27 cellular contexts compared by ENCODE assay signal in genomic region chrX:98795636-98796035, GRCh38.
DNase-seq lines count a peak whose midpoint lies in the region; ATAC-seq and TF ChIP-seq lines count a peak whose summit lies in the region.
"Had no signal": no experiment of that assay in that cellular context is flagged by ENCODE, and none has a peak within 500 bp of the region (broad histone marks: within the 10 kb centered on the region; RNA-seq: fewer than 3 reads in every experiment).

No MANE protein-coding gene starts in this region.

- no peaks in the 10 kb centered on the region for H3K36me3 Mint-ChIP-seq in Caco-2 (ENCODE audit: insufficient read depth, unreplicated experiment)
- H3K36me3 Mint-ChIP-seq in activated T-cell treated with anti-CD3 and anti-CD28 coated beads, Interleukin-2, amount 50 U/mL, for 24 hours (ENCODE audit: low read depth) = no peaks in the 10 kb centered on the region
- H3K36me3 Mint-ChIP-seq: IgD-negative memory B cell; naive thymus-derived CD4-positive, alpha-beta T cell; stimulated activated memory B cell treated with anti-CD40 and anti-IgM and Interleukin-4, amounts not matched to agents 10 μg/mL and 1 μg/mL and 100 μg/mL, for 72 hours had no signal

- no peak overlapping the region for H3K27ac Mint-ChIP-seq in Caco-2 (ENCODE audit: unreplicated experiment)
- H3K27ac Mint-ChIP-seq in activated T-cell treated with anti-CD3 and anti-CD28 coated beads, Interleukin-2, amount 50 U/mL, for 24 hours = no peak overlapping the region
- H3K27ac Mint-ChIP-seq: dendritic cell treated with granulocyte-macrophage colony-stimulating factor and Interleukin-4, amounts not matched to agents 40 ng/mL and 50 ng/mL, for 4 days; IgD-negative memory B cell; naive thymus-derived CD4-positive, alpha-beta T cell; stimulated activated memory B cell treated with anti-CD40 and anti-IgM and Interleukin-4, amounts not matched to agents 10 μg/mL and 1 μg/mL and 100 μg/mL, for 72 hours; T-helper 1 cell treated with Interleukin-12 subunit alpha and Interleukin-12 subunit beta and Interleukin-4 antibody, amounts not matched to agents 30 μg/mL and 1 μg/mL, for 36 hours had no signal

- no peaks in the 10 kb centered on the region for H3K4me1 ChIP-seq in mammary epithelial cell (ENCODE audit: insufficient read depth, low read length)
- H3K4me1 ChIP-seq in Caco-2 = no peaks in the 10 kb centered on the region
- H3K4me1 ChIP-seq: BLaER1 treated with 17β-estradiol and CSF1 and Interleukin-3, amounts not matched to agents 10 nM and 100 nM; left lung; SJSA1; spleen; suprapubic skin had no signal

- no peaks in the 10 kb centered on the region for H3K4me1 Mint-ChIP-seq in Caco-2 (ENCODE audit: low read depth, unreplicated experiment)
- no peaks in the 10 kb centered on the region for H3K4me1 Mint-ChIP-seq in activated T-cell treated with anti-CD3 and anti-CD28 coated beads, Interleukin-2, amount 50 U/mL, for 24 hours (ENCODE audit: low read depth)
- H3K4me1 Mint-ChIP-seq: IgD-negative memory B cell; naive thymus-derived CD4-positive, alpha-beta T cell; stimulated activated memory B cell treated with anti-CD40 and anti-IgM and Interleukin-4, amounts not matched to agents 10 μg/mL and 1 μg/mL and 100 μg/mL, for 72 hours had no signal

- DNase-seq in AG10803 (ENCODE audit: low read depth) = peak; percentile 2
- peak; percentile 87 for DNase-seq in HT1080 (ENCODE audit: low read depth)
- no peak for DNase-seq in mammary epithelial cell
- DNase-seq in fibroblast of the conjunctiva (ENCODE audit: low read depth) = peak; percentile 4
- no peak for DNase-seq in Caco-2
- DNase-seq in foreskin melanocyte = no peak
- DNase-seq in activated T-cell treated with anti-CD3 and anti-CD28 coated beads, Interleukin-2, amount 50 U/mL, for 24 hours = no peak
- DNase-seq: activated T-cell treated with anti-CD3 and anti-CD28 coated beads, Interleukin-2, amount 50 U/mL, for 1 hour; DND-41; hypothalamus; left lung; naive thymus-derived CD4-positive, alpha-beta T cell; NCI-H1417; NCI-H510A treated with DMSO at 0.1 percent for 48 hours; NK-92 treated with Interleukin-12 subunit alpha and Interleukin-12 subunit beta, amount 100 ng/mL, for 24 hours; occipital lobe; spleen; stimulated activated CD4-positive, alpha-beta T cell treated with anti-CD3 and anti-CD28 coated beads, Interleukin-4, amount 100 ng/mL, for 1 hour had no signal

- H3K4me3 Mint-ChIP-seq in Caco-2 (ENCODE audit: unreplicated experiment) = no peak overlapping the region
- H3K4me3 Mint-ChIP-seq in activated T-cell treated with anti-CD3 and anti-CD28 coated beads, Interleukin-2, amount 50 U/mL, for 24 hours = no peak overlapping the region
- H3K4me3 Mint-ChIP-seq: dendritic cell treated with granulocyte-macrophage colony-stimulating factor and Interleukin-4, amounts not matched to agents 40 ng/mL and 50 ng/mL, for 4 days; IgD-negative memory B cell; naive thymus-derived CD4-positive, alpha-beta T cell; stimulated activated memory B cell treated with anti-CD40 and anti-IgM and Interleukin-4, amounts not matched to agents 10 μg/mL and 1 μg/mL and 100 μg/mL, for 72 hours; T-helper 1 cell treated with Interleukin-12 subunit alpha and Interleukin-12 subunit beta and Interleukin-4 antibody, amounts not matched to agents 30 μg/mL and 1 μg/mL, for 36 hours had no signal

- in situ Hi-C loops in mammary epithelial cell (cut with MboI; ENCODE audit: low sequenced_read_pairs in 2 of 2) = no loop called here

- H3K27me3 ChIP-seq in mammary epithelial cell (ENCODE audit: insufficient read depth, low read length) (no peaks in the 10 kb centered on the region), Caco-2 (replicated peaks; ENCODE audit: control insufficient read depth, insufficient read depth, low read length) (no peaks in the 10 kb centered on the region)
- H3K27me3 ChIP-seq: cardiac muscle cell, left lung, SJSA1, spleen, suprapubic skin had no signal

- intact Hi-C loops in mammary epithelial cell (cut with micrococcal nuclease) = no loop called here
- intact Hi-C loops in Caco-2 (cut with micrococcal nuclease; ENCODE audit: unreplicated experiment) = no loop called here

- H3K9me3 Mint-ChIP-seq in Caco-2 (ENCODE audit: unreplicated experiment) = no peaks in the 10 kb centered on the region
- H3K9me3 Mint-ChIP-seq in activated T-cell treated with anti-CD3 and anti-CD28 coated beads, Interleukin-2, amount 50 U/mL, for 24 hours = no peaks in the 10 kb centered on the region
- H3K9me3 Mint-ChIP-seq: dendritic cell treated with granulocyte-macrophage colony-stimulating factor and Interleukin-4, amounts not matched to agents 40 ng/mL and 50 ng/mL, for 4 days; stimulated activated memory B cell treated with anti-CD40 and anti-IgM and Interleukin-4, amounts not matched to agents 10 μg/mL and 1 μg/mL and 100 μg/mL, for 72 hours; T-helper 1 cell treated with Interleukin-12 subunit alpha and Interleukin-12 subunit beta and Interleukin-4 antibody, amounts not matched to agents 30 μg/mL and 1 μg/mL, for 36 hours had no signal

- TF ChIP-seq CTCF in AG10803 (conservative IDR thresholded peaks at IDR 0.05; ENCODE audit: low read length) (no peak), mammary epithelial cell (conservative IDR thresholded peaks at IDR 0.05 in 1 of 2, IDR thresholded peaks at IDR 0.05 in 1 of 2; ENCODE audit: extremely low read depth in 1 of 2, insufficient read depth in 1 of 2, low read depth in 1 of 2, low read length in 2 of 2) (no peak), Caco-2 (IDR thresholded peaks at IDR 0.05; ENCODE audit: insufficient read depth in 1 of 2, low read depth in 1 of 2, low read length in 1 of 2, severe bottlenecking in 1 of 2, unreplicated experiment in 1 of 2) (no peak)

- H4K20me1 ChIP-seq in mammary epithelial cell (ENCODE audit: insufficient read depth, low read length) = no peaks in the 10 kb centered on the region
- H4K20me1 ChIP-seq: BLaER1 treated with 17β-estradiol and CSF1 and Interleukin-3, amounts not matched to agents 10 nM and 100 nM had no signal

- no peaks in the 10 kb centered on the region for H3K36me3 ChIP-seq in mammary epithelial cell (ENCODE audit: insufficient read depth, low read length)
- H3K36me3 ChIP-seq in Caco-2 (ENCODE audit: control insufficient read depth, insufficient read depth, low read length) = no peaks in the 10 kb centered on the region
- H3K36me3 ChIP-seq: BLaER1 treated with 17β-estradiol and CSF1 and Interleukin-3, amounts not matched to agents 10 nM and 100 nM; cardiac muscle cell; left lung; SJSA1; spleen; suprapubic skin had no signal

- POLR2A ChIA-PET in Caco-2 (lab: Charles Lee) = no interaction called here

- no peak overlapping the region for H3K9ac ChIP-seq in mammary epithelial cell (ENCODE audit: insufficient read depth, low read length)
- H3K9ac ChIP-seq: BLaER1 treated with 17β-estradiol and CSF1 and Interleukin-3, amounts not matched to agents 10 nM and 100 nM had no signal

- no peak overlapping the region for H2AFZ ChIP-seq in mammary epithelial cell (ENCODE audit: low read depth, low read length)

- no peak for ATAC-seq in HG02798 (IDR thresholded peaks at IDR 0.05; ENCODE audit: poor library complexity, unreplicated experiment)
- ATAC-seq: left lung; naive thymus-derived CD4-positive, alpha-beta T cell; stimulated activated memory B cell treated with anti-CD40 and anti-IgM and Interleukin-4, amounts not matched to agents 10 μg/mL and 1 μg/mL and 100 μg/mL, for 72 hours had no signal

- no TSS peak for BruUV-seq in mammary epithelial cell (replicated peaks; lab: Mats Ljungman, UMichigan)
- no TSS peak for BruUV-seq in Caco-2 (replicated peaks; lab: Mats Ljungman, UMichigan)

- H3K9me3 ChIP-seq in mammary epithelial cell (replicated peaks; ENCODE audit: insufficient read depth, low read length) (no peaks in the 10 kb centered on the region), Caco-2 (no peaks in the 10 kb centered on the region)
- H3K9me3 ChIP-seq: left lung, SJSA1, suprapubic skin had no signal

- CTCF ChIA-PET in mammary epithelial cell (lab: Charles Lee; ENCODE audit: low non-redundant PET) (no interaction called here), Caco-2 (lab: Charles Lee) (no interaction called here)

- peak overlapping the region; percentile 15 for H3K27ac ChIP-seq in mammary epithelial cell (ENCODE audit: insufficient read depth, low read depth, low read length)
- H3K27ac ChIP-seq: BLaER1 treated with 17β-estradiol and CSF1 and Interleukin-3, amounts not matched to agents 10 nM and 100 nM; cardiac muscle cell; left lung; SJSA1; spleen; suprapubic skin had no signal

- no peak overlapping the region for H3K4me2 ChIP-seq in mammary epithelial cell (ENCODE audit: insufficient read depth, low read depth, low read length)
- H3K4me2 ChIP-seq: BLaER1 treated with 17β-estradiol and CSF1 and Interleukin-3, amounts not matched to agents 10 nM and 100 nM had no signal

- H3K4me3 ChIP-seq in AG10803 (ENCODE audit: low read length) = no peak overlapping the region
- no peak overlapping the region for H3K4me3 ChIP-seq in mammary epithelial cell (replicated peaks in 1 of 3; ENCODE audit: insufficient read depth in 1 of 3, low read depth in 2 of 3, low read length in 3 of 3)
- no peak overlapping the region for H3K4me3 ChIP-seq in Caco-2 (ENCODE audit: low read depth, low read length)
- H3K4me3 ChIP-seq: BLaER1 treated with 17β-estradiol and CSF1 and Interleukin-3, amounts not matched to agents 10 nM and 100 nM; cardiac muscle cell; left lung; SJSA1; spleen; suprapubic skin had no signal

- dilution Hi-C loops in mammary epithelial cell (cut with HindIII; ENCODE audit: low sequenced_read_pairs) = no loop called here

- 28% methylated on average over 3 of the region's 3 CpGs for WGBS in mammary epithelial cell (ENCODE audit: low coverage, missing lambda C conversion rate)

- H3K27me3 Mint-ChIP-seq in Caco-2 (ENCODE audit: insufficient read depth, unreplicated experiment) = no peaks in the 10 kb centered on the region
- peaks cover 4% of the 10 kb centered on the region for H3K27me3 Mint-ChIP-seq in activated T-cell treated with anti-CD3 and anti-CD28 coated beads, Interleukin-2, amount 50 U/mL, for 24 hours
- H3K27me3 Mint-ChIP-seq: dendritic cell treated with granulocyte-macrophage colony-stimulating factor and Interleukin-4, amounts not matched to agents 40 ng/mL and 50 ng/mL, for 4 days; naive thymus-derived CD4-positive, alpha-beta T cell; stimulated activated memory B cell treated with anti-CD40 and anti-IgM and Interleukin-4, amounts not matched to agents 10 μg/mL and 1 μg/mL and 100 μg/mL, for 72 hours had no signal

- H3K79me2 ChIP-seq in mammary epithelial cell (ENCODE audit: insufficient read depth, low read length) = no peaks in the 10 kb centered on the region

Comparison
In these comparisons a context has a peak if more than half of its experiments do, and no peak if none do; other contexts are left out.
1. DNase-seq: peak in AG10803 (single experiment), HT1080 (single experiment) and fibroblast of the conjunctiva (single experiment); none in mammary epithelial cell (single experiment), Caco-2 (0 of 2), foreskin melanocyte (single experiment) and activated T-cell treated with anti-CD3 and anti-CD28 coated beads, Interleukin-2, amount 50 U/mL, for 24 hours (single experiment).